Comparison of ENCODE assay signal across 13 cellular contexts in the genomic region with DNA sequence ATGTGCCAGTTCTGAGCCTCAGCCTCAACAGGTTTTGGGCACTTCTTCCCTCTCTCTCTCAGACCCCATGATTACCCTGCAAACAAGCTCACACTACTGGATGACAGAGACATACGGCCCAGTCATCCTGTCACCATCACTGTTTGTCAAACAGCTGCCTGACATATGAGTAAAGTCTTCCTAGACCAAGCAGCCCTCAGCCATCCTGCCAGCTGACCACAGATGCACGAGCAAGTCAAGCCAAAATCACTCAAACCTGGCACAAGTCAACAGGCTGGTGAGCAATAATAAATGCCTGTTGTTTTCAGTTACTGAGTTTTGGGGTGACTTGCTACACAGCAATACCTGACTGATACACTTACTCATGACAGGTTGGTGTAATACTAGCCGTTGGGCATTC.
DNase-seq lines count a peak whose midpoint lies in the region; ATAC-seq, FAIRE-seq and TF ChIP-seq lines count a peak whose summit lies in the region.
"Had no signal": no experiment of that assay in that cellular context is flagged by ENCODE, and none has a peak within 500 bp of the region (broad histone marks: within the 10 kb centered on the region; RNA-seq: fewer than 3 reads in every experiment).

No MANE protein-coding gene starts in this region.

- no peaks in the 10 kb centered on the region for H3K9me3 Mint-ChIP-seq in activated naive CD8-positive, alpha-beta T cell treated with anti-CD3 and anti-CD28 coated beads, Interleukin-2, amount 10 ng/mL, durations not matched to agents 7 days and 5 days
- H3K9me3 Mint-ChIP-seq in CD4-positive, alpha-beta memory T cell, result no peaks in the 10 kb centered on the region

- POLR2A ChIA-PET in activated naive CD8-positive, alpha-beta T cell treated with anti-CD3 and anti-CD28 coated beads, Interleukin-2, amount 10 ng/mL, durations not matched to agents 7 days and 5 days (lab: Charles Lee), result no interaction called here
- POLR2A ChIA-PET in CD4-positive, alpha-beta memory T cell (lab: Charles Lee; ENCODE audit: partially characterized antibody), result interaction anchor here (1.4 kb wide), 1 partner anchor 13 kb away, joined by 3 read pairs; no protein-coding TSS in a partner anchor

- H3K4me1 ChIP-seq in CD4-positive, alpha-beta memory T cell (ENCODE audit: insufficient read depth, low read length), result peaks cover 11% of the 10 kb centered on the region
- peaks cover 12 to 40% (median 25%) of the 10 kb centered on the region in 3 donors for H3K4me1 ChIP-seq in esophagus squamous epithelium
- H3K4me1 ChIP-seq: pancreas, thyroid gland had no signal

- TF ChIP-seq CTCF in esophagus squamous epithelium (IDR thresholded peaks at IDR 0.05), result no peak

- H3K36me3 Mint-ChIP-seq in activated naive CD8-positive, alpha-beta T cell treated with anti-CD3 and anti-CD28 coated beads, Interleukin-2, amount 10 ng/mL, durations not matched to agents 7 days and 5 days, result no peaks in the 10 kb centered on the region
- H3K36me3 Mint-ChIP-seq in CD4-positive, alpha-beta memory T cell, result no peaks in the 10 kb centered on the region

- no peaks in the 10 kb centered on the region for H3K27me3 Mint-ChIP-seq in activated naive CD8-positive, alpha-beta T cell treated with anti-CD3 and anti-CD28 coated beads, Interleukin-2, amount 10 ng/mL, durations not matched to agents 7 days and 5 days
- no peaks in the 10 kb centered on the region for H3K27me3 Mint-ChIP-seq in CD4-positive, alpha-beta memory T cell

- no peaks in the 10 kb centered on the region for H3K36me3 ChIP-seq in CD4-positive, alpha-beta memory T cell (ENCODE audit: insufficient read depth, low read length)
- H3K36me3 ChIP-seq in esophagus squamous epithelium, result no peaks in the 10 kb centered on the region
- H3K36me3 ChIP-seq: pancreas, thyroid gland had no signal

- intact Hi-C loops in CD4-positive, alpha-beta memory T cell (cut with micrococcal nuclease), result loop anchor here (5.0 kb wide), 1 partner anchor 194 kb away; no protein-coding TSS in a partner anchor
- intact Hi-C loops in esophagus squamous epithelium (cut with DNase I), result no loop called here

- H3K27ac Mint-ChIP-seq in activated naive CD8-positive, alpha-beta T cell treated with anti-CD3 and anti-CD28 coated beads, Interleukin-2, amount 10 ng/mL, durations not matched to agents 7 days and 5 days, result no peak overlapping the region
- no peak overlapping the region for H3K27ac Mint-ChIP-seq in CD4-positive, alpha-beta memory T cell

- no peaks in the 10 kb centered on the region for H3K27me3 ChIP-seq in CD4-positive, alpha-beta memory T cell (ENCODE audit: insufficient read depth, low read length)
- H3K27me3 ChIP-seq in esophagus squamous epithelium, result no peaks in the 10 kb centered on the region
- H3K27me3 ChIP-seq: pancreas, thyroid gland had no signal

- peaks cover 22% of the 10 kb centered on the region for H3K4me1 Mint-ChIP-seq in activated naive CD8-positive, alpha-beta T cell treated with anti-CD3 and anti-CD28 coated beads, Interleukin-2, amount 10 ng/mL, durations not matched to agents 7 days and 5 days
- peaks cover 0 to 10% (median 6%) of the 10 kb centered on the region in 4 donors for H3K4me1 Mint-ChIP-seq in CD4-positive, alpha-beta memory T cell

- no peaks in the 10 kb centered on the region for H3K9me3 ChIP-seq in CD4-positive, alpha-beta memory T cell (ENCODE audit: control insufficient read depth in 1 of 2, low read length in 2 of 2)
- no peaks in the 10 kb centered on the region for H3K9me3 ChIP-seq in esophagus squamous epithelium
- H3K9me3 ChIP-seq: pancreas, thyroid gland had no signal

- CTCF ChIA-PET in CD4-positive, alpha-beta memory T cell (lab: Charles Lee; ENCODE audit: partially characterized antibody), result no interaction called here

- peak; percentile 68 for DNase-seq in activated CD8-positive, alpha-beta memory T cell treated with anti-CD3 and anti-CD28 coated beads, Interleukin-2, amount 50 U/mL, for 48 hours
- no peak for DNase-seq in activated CD8-positive, alpha-beta memory T cell treated with anti-CD3 and anti-CD28 coated beads for 24 hours
- no peak for DNase-seq in HTR-8/SVneo (ENCODE audit: insufficient read length, low spot score)
- no peak for DNase-seq in activated naive CD8-positive, alpha-beta T cell treated with anti-CD3 and anti-CD28 coated beads, Interleukin-2, amount 10 ng/mL, durations not matched to agents 7 days and 5 days
- peak; percentile 43 to 63 for DNase-seq in stimulated activated CD8-positive, alpha-beta memory T cell treated with anti-CD3 and anti-CD28 coated beads, Interleukin-15, amount 100 ng/mL, for 48 hours (ENCODE audit: low read depth in 2 of 2)
- no peak for DNase-seq in CD4-positive, alpha-beta memory T cell
- DNase-seq in NCI-H1694 (lab: John Stamatoyannopoulos, UW), result no peak
- no peak for DNase-seq in esophagus squamous epithelium (lab: John Stamatoyannopoulos, UW)
- DNase-seq: amygdala, head of caudate nucleus, NCI-H82, pancreas, thyroid gland had no signal

- no peak overlapping the region for H3K4me3 Mint-ChIP-seq in activated naive CD8-positive, alpha-beta T cell treated with anti-CD3 and anti-CD28 coated beads, Interleukin-2, amount 10 ng/mL, durations not matched to agents 7 days and 5 days
- H3K4me3 Mint-ChIP-seq in CD4-positive, alpha-beta memory T cell, result no peak overlapping the region

- no peak for TF ChIP-seq POLR2A in esophagus squamous epithelium (IDR thresholded peaks at IDR 0.05)

- peak; percentile 48 for FAIRE-seq in HTR-8/SVneo (lab: Jason Lieb, UNC)
- FAIRE-seq: pancreas had no signal

- 49 to 74% methylated on average over 3 of the region's 3 CpGs for WGBS in esophagus squamous epithelium, 2 donors

- no peak overlapping the region for H3K27ac ChIP-seq in CD4-positive, alpha-beta memory T cell (ENCODE audit: low read depth, low read length)
- H3K27ac ChIP-seq in esophagus squamous epithelium, result peak overlapping the region in 1 of 4 donors; percentile 74
- H3K27ac ChIP-seq: pancreas, thyroid gland had no signal

- H3K4me3 ChIP-seq in CD4-positive, alpha-beta memory T cell (ENCODE audit: low read length in 2 of 2), result no peak overlapping the region
- H3K4me3 ChIP-seq in esophagus squamous epithelium, result no peak overlapping the region
- H3K4me3 ChIP-seq: pancreas, thyroid gland had no signal

- ATAC-seq in activated naive CD8-positive, alpha-beta T cell treated with anti-CD3 and anti-CD28 coated beads, Interleukin-2, amount 10 ng/mL, durations not matched to agents 7 days and 5 days (ENCODE audit: low read depth), result peak; percentile 44
- ATAC-seq: pancreas had no signal

Comparison
In these comparisons a context has a peak if more than half of its experiments do, and no peak if none do; other contexts are left out.
1. DNase-seq: peak in activated CD8-positive, alpha-beta memory T cell treated with anti-CD3 and anti-CD28 coated beads, Interleukin-2, amount 50 U/mL, for 48 hours (single experiment) and stimulated activated CD8-positive, alpha-beta memory T cell treated with anti-CD3 and anti-CD28 coated beads, Interleukin-15, amount 100 ng/mL, for 48 hours (2 of 2); none in activated CD8-positive, alpha-beta memory T cell treated with anti-CD3 and anti-CD28 coated beads for 24 hours (single experiment), HTR-8/SVneo (single experiment), activated naive CD8-positive, alpha-beta T cell treated with anti-CD3 and anti-CD28 coated beads, Interleukin-2, amount 10 ng/mL, durations not matched to agents 7 days and 5 days (single experiment), CD4-positive, alpha-beta memory T cell (0 of 5), NCI-H1694 (single experiment) and esophagus squamous epithelium (single experiment).